In the genomic region with DNA sequence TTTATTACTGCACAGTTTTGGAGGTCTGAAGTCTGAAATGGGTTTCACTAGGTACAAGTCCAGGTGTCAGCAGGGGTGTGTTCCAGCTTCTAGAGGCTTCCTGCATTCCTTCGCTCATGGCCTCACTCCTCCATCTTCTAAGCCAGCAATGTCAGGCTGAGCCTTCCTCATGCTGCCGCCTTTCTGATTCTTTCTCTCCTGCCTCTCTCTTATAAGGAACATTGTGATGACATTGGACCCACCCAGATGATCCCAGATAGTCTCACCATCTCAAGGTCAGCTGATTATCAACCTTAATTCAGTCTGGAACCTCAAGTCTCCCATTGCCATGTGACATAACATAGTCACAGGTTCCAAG, we compare ENCODE assay signal across 2 cellular contexts.
TF ChIP-seq lines count a peak whose summit lies in the region.

No MANE protein-coding gene starts in this region.

TF ChIP-seq in H1, 55 proteins besides CTCF, POLR2A, EP300 and RAD21 (continued from another document):
- TF ChIP-seq BACH1 (IDR thresholded peaks at IDR 0.05; ENCODE audit: low read length) (no peak), POLR2AphosphoS5 (IDR thresholded peaks at IDR 0.05; ENCODE audit: low read depth, low read length) (no peak), YY1 (IDR thresholded peaks at IDR 0.05; ENCODE audit: low read depth, low read length) (no peak), CEBPB (IDR thresholded peaks at IDR 0.05; ENCODE audit: low read depth, low read length) (no peak), CHD1 (IDR thresholded peaks at IDR 0.05; ENCODE audit: low read depth, low read length) (no peak), CBX5 (IDR thresholded peaks at IDR 0.05; ENCODE audit: low read depth, low read length) (no peak), CHD2 (IDR thresholded peaks at IDR 0.05; ENCODE audit: low read length) (no peak)

TF ChIP-seq in WTC11, 78 proteins besides CTCF, POLR2A, EP300 and RAD21 (continued from another document):
- no peak for TF ChIP-seq KAT7 (CRISPR knock-in tag; IDR thresholded peaks at IDR 0.05; ENCODE audit: borderline replicate concordance)
